ENCODE assay signal across 35 cellular contexts in genomic region chr5:167552356-167552755, GRCh38.
"Had no signal": no experiment of that assay in that cellular context is flagged by ENCODE, and none has a peak within 500 bp of the region (broad histone marks: within the 10 kb centered on the region; RNA-seq: fewer than 3 reads in every experiment).

No MANE protein-coding gene starts in this region.

- DNase-seq: Karpas-422, Kasumi-1, KG1, MG63, MM.1S, MV-4-11, NCI-H1048, NCI-H1092, NCI-H1092 treated with DMSO at 0.1 percent for 48 hours, NCI-H1105 treated with DMSO at 0.1 percent for 48 hours, NCI-H1417, NCI-H1417 treated with DMSO at 0.1 percent for 48 hours, NCI-H1436, NCI-H1436 treated with DMSO at 0.1 percent for 48 hours, NCI-H146, NCI-H1694, NCI-H1694 treated with DMSO at 0.1 percent for 48 hours, NCI-H187, NCI-H187 treated with DMSO at 0.1 percent for 48 hours, NCI-H1930, NCI-H2029, NCI-H2029 treated with DMSO at 0.1 percent for 48 hours, NCI-H2081, NCI-H2081 treated with DMSO at 0.1 percent for 48 hours, NCI-H2107, NCI-H2171, NCI-H2171 treated with DMSO at 0.1 percent for 48 hours, NCI-H2227 treated with DMSO at 0.1 percent for 48 hours, NCI-H226, NCI-H345, NCI-H446, NCI-H446 treated with DMSO at 0.1 percent for 48 hours, NCI-H510A, NCI-H510A treated with DMSO at 0.1 percent for 48 hours had no signal

- H3K4me2 ChIP-seq: KMS-11 had no signal

- H3K9me3 ChIP-seq: MG63 had no signal

- H3K4me3 ChIP-seq: MG63 had no signal

- H3K27ac ChIP-seq: KMS-11 had no signal

- H3K36me3 ChIP-seq: MG63 had no signal

- H3K9ac ChIP-seq: KMS-11 had no signal
